In genomic region chr15:86163771-86164170, GRCh38 we compare ENCODE assay signal across 23 cellular contexts.
DNase-seq lines count a peak whose midpoint lies in the region; ATAC-seq and TF ChIP-seq lines count a peak whose summit lies in the region.
"Had no signal": no experiment of that assay in that cellular context is flagged by ENCODE, and none has a peak within 500 bp of the region (broad histone marks: within the 10 kb centered on the region; RNA-seq: fewer than 3 reads in every experiment).

No MANE protein-coding gene starts in this region.

- intact Hi-C loops in Right ventricle myocardium superior (cut with DNase I) = no loop called here
- intact Hi-C loops in Right ventricle myocardium inferior (cut with DNase I) = no loop called here
- intact Hi-C loops in vagina (cut with DNase I) = no loop called here
- intact Hi-C loops in esophagus squamous epithelium (cut with DNase I) = no loop called here

- DNase-seq in Right ventricle myocardium superior (no peak), Right ventricle myocardium inferior (ENCODE audit: missing footprints) (no peak), cerebellum (ENCODE audit: low spot score) (peak; percentile 13), nephron progenitor cell (no peak), vagina (ENCODE audit: extremely low spot score in 2 of 2) (no peak), esophagus squamous epithelium (lab: John Stamatoyannopoulos, UW) (no peak), progenitor cell of endocrine pancreas (ENCODE audit: low spot score, unreplicated experiment) (no peak)
- DNase-seq: activated CD8-positive, alpha-beta memory T cell treated with anti-CD3 and anti-CD28 coated beads, Interleukin-2, amount 50 U/mL, for 48 hours; activated naive CD8-positive, alpha-beta T cell treated with anti-CD3 and anti-CD28 coated beads, Interleukin-2, amount 10 ng/mL, durations not matched to agents 7 days and 5 days; NCI-H1092 treated with DMSO at 0.1 percent for 48 hours; NCI-H1930; NCI-H345; PC-9; posterior cingulate gyrus; stimulated activated CD4-positive, alpha-beta T cell treated with anti-CD3 and anti-CD28 coated beads, Interleukin-4, amount 100 ng/mL, for 24 hours; stimulated activated naive CD8-positive, alpha-beta T cell treated with anti-CD3 and anti-CD28 coated beads, Interleukin-15, Interleukin-2, amounts not matched to agents 100 U/mL and 50 U/mL, for 24 hours had no signal

- H3K27ac Mint-ChIP-seq in nephron progenitor cell (peak overlapping the region; percentile 96), progenitor cell of endocrine pancreas (no peak overlapping the region)
- H3K27ac Mint-ChIP-seq: activated naive CD8-positive, alpha-beta T cell treated with anti-CD3 and anti-CD28 coated beads, Interleukin-2, amount 10 ng/mL, durations not matched to agents 7 days and 5 days; dendritic cell treated with granulocyte-macrophage colony-stimulating factor and Interleukin-4, amounts not matched to agents 40 ng/mL and 50 ng/mL, for 4 days had no signal

- H3K36me3 Mint-ChIP-seq in nephron progenitor cell (ENCODE audit: low read depth) (no peaks in the 10 kb centered on the region), progenitor cell of endocrine pancreas (ENCODE audit: insufficient read depth) (no peaks in the 10 kb centered on the region)
- H3K36me3 Mint-ChIP-seq: activated naive CD8-positive, alpha-beta T cell treated with anti-CD3 and anti-CD28 coated beads, Interleukin-2, amount 10 ng/mL, durations not matched to agents 7 days and 5 days had no signal

- H3K27ac ChIP-seq in vagina (peak overlapping the region; percentile 27), esophagus squamous epithelium (peak overlapping the region in 2 of 4 donors; percentile 23 to 58)
- H3K27ac ChIP-seq: heart left ventricle, PC-9, SJSA1, tibial artery had no signal

- H3K4me1 ChIP-seq in vagina = peaks cover 26% of the 10 kb centered on the region
- peaks cover 0 to 11% (median 8%) of the 10 kb centered on the region in 3 donors for H3K4me1 ChIP-seq in esophagus squamous epithelium
- H3K4me1 ChIP-seq: SJSA1, tibial artery had no signal

- peak overlapping the region; percentile 47 for H3K4me3 Mint-ChIP-seq in nephron progenitor cell
- no peak overlapping the region for H3K4me3 Mint-ChIP-seq in progenitor cell of endocrine pancreas (ENCODE audit: low read depth)
- H3K4me3 Mint-ChIP-seq: activated naive CD8-positive, alpha-beta T cell treated with anti-CD3 and anti-CD28 coated beads, Interleukin-2, amount 10 ng/mL, durations not matched to agents 7 days and 5 days; dendritic cell treated with granulocyte-macrophage colony-stimulating factor and Interleukin-4, amounts not matched to agents 40 ng/mL and 50 ng/mL, for 4 days; neural crest cell had no signal

- peaks cover 6% of the 10 kb centered on the region for H3K27me3 Mint-ChIP-seq in nephron progenitor cell (ENCODE audit: low read depth, poor library complexity)
- H3K27me3 Mint-ChIP-seq in progenitor cell of endocrine pancreas = no peaks in the 10 kb centered on the region
- H3K27me3 Mint-ChIP-seq: dendritic cell treated with granulocyte-macrophage colony-stimulating factor and Interleukin-4, amounts not matched to agents 40 ng/mL and 50 ng/mL, for 4 days had no signal

- ATAC-seq in Right ventricle myocardium superior (ENCODE audit: poor library complexity) (peak; percentile 38), Right ventricle myocardium inferior (no peak), GM18870 (IDR thresholded peaks at IDR 0.05; ENCODE audit: unreplicated experiment) (no peak)
- ATAC-seq: left colon; stimulated activated naive CD8-positive, alpha-beta T cell treated with anti-CD3 and anti-CD28 coated beads, Interleukin-15, Interleukin-2, amounts not matched to agents 100 U/mL and 50 U/mL, for 24 hours had no signal

- H3K36me3 ChIP-seq in vagina (no peaks in the 10 kb centered on the region), esophagus squamous epithelium (no peaks in the 10 kb centered on the region)
- H3K36me3 ChIP-seq: heart left ventricle, SJSA1, tibial artery had no signal

- no peaks in the 10 kb centered on the region for H3K9me3 ChIP-seq in vagina
- no peaks in the 10 kb centered on the region for H3K9me3 ChIP-seq in esophagus squamous epithelium
- H3K9me3 ChIP-seq: heart left ventricle, SJSA1, tibial artery had no signal

- TF ChIP-seq CTCF in nephron progenitor cell (IDR thresholded peaks at IDR 0.05) (no peak), vagina (IDR thresholded peaks at IDR 0.05) (no peak), esophagus squamous epithelium (IDR thresholded peaks at IDR 0.05) (no peak), progenitor cell of endocrine pancreas (IDR thresholded peaks at IDR 0.05; ENCODE audit: unreplicated experiment) (no peak)

- no peak for TF ChIP-seq POLR2A in vagina (IDR thresholded peaks at IDR 0.05)
- TF ChIP-seq POLR2A in esophagus squamous epithelium (IDR thresholded peaks at IDR 0.05) = no peak

- H3K4me3 ChIP-seq in vagina (no peak overlapping the region), esophagus squamous epithelium (no peak overlapping the region)
- H3K4me3 ChIP-seq: heart left ventricle, PC-9, SJSA1, tibial artery had no signal

- H3K4me1 Mint-ChIP-seq in nephron progenitor cell (peaks cover 71% of the 10 kb centered on the region), progenitor cell of endocrine pancreas (ENCODE audit: low read depth) (peaks cover 5% of the 10 kb centered on the region)
- H3K4me1 Mint-ChIP-seq: activated naive CD8-positive, alpha-beta T cell treated with anti-CD3 and anti-CD28 coated beads, Interleukin-2, amount 10 ng/mL, durations not matched to agents 7 days and 5 days had no signal

- H3K9me3 Mint-ChIP-seq in nephron progenitor cell (no peaks in the 10 kb centered on the region), progenitor cell of endocrine pancreas (ENCODE audit: low read depth) (no peaks in the 10 kb centered on the region)
- H3K9me3 Mint-ChIP-seq: dendritic cell treated with granulocyte-macrophage colony-stimulating factor and Interleukin-4, amounts not matched to agents 40 ng/mL and 50 ng/mL, for 4 days; neural crest cell had no signal

- H3K27me3 ChIP-seq in vagina (no peaks in the 10 kb centered on the region), esophagus squamous epithelium (no peaks in the 10 kb centered on the region)
- H3K27me3 ChIP-seq: heart left ventricle, SJSA1, tibial artery had no signal

- WGBS in esophagus squamous epithelium, 2 donors = 21 to 66% methylated on average over 2 of the region's 2 CpGs
